8 cellular contexts compared by ENCODE assay signal in genomic region chr16:58494981-58495860, GRCh38. TPM values are rescaled to one million over a fixed set of nuclear protein-coding genes. Genes with fewer than 3 reads are reported as not detected.
DNase-seq lines count a peak whose midpoint lies in the region; ATAC-seq and TF ChIP-seq lines count a peak whose summit lies in the region.

No MANE protein-coding gene starts in this region.

- TF ChIP-seq CTCF in nephron (IDR thresholded peaks at IDR 0.05; ENCODE audit: unreplicated experiment in 3 of 3), result peak; percentile 41 to 52 (median 48)
- peak in 1 of 2 experiments; percentile 32 for TF ChIP-seq CTCF in tibial artery (IDR thresholded peaks at IDR 0.05)

- H3K9me3 Mint-ChIP-seq in CD8-positive, alpha-beta memory T cell, result no peaks in the 10 kb centered on the region
- no peaks in the 10 kb centered on the region for H3K9me3 Mint-ChIP-seq in activated T-cell treated with anti-CD3 and anti-CD28 coated beads, Interleukin-2, amount 50 U/mL, for 4 hours
- no peaks in the 10 kb centered on the region for H3K9me3 Mint-ChIP-seq in nephron

- H3K4me1 Mint-ChIP-seq in CD8-positive, alpha-beta memory T cell, result peaks cover 4 to 14% (median 13%) of the 10 kb centered on the region in 3 donors
- no peaks in the 10 kb centered on the region for H3K4me1 Mint-ChIP-seq in activated T-cell treated with anti-CD3 and anti-CD28 coated beads, Interleukin-2, amount 50 U/mL, for 4 hours (ENCODE audit: low read depth)
- peaks cover 23% of the 10 kb centered on the region for H3K4me1 Mint-ChIP-seq in nephron

- POLR2A ChIA-PET in CD8-positive, alpha-beta memory T cell (lab: Charles Lee), result no interaction called here

- intact Hi-C loops in tibial artery (cut with DNase I; ENCODE audit: low total_unique reads), result no loop called here

- H3K36me3 Mint-ChIP-seq in CD8-positive, alpha-beta memory T cell, result no peaks in the 10 kb centered on the region
- H3K36me3 Mint-ChIP-seq in activated T-cell treated with anti-CD3 and anti-CD28 coated beads, Interleukin-2, amount 50 U/mL, for 4 hours (ENCODE audit: insufficient read depth), result no peaks in the 10 kb centered on the region
- no peaks in the 10 kb centered on the region for H3K36me3 Mint-ChIP-seq in nephron (ENCODE audit: low read depth)

- no peaks in the 10 kb centered on the region for H3K9me3 ChIP-seq in CD8-positive, alpha-beta memory T cell (ENCODE audit: low read length)
- H3K9me3 ChIP-seq in tibial artery, result no peaks in the 10 kb centered on the region

- H3K4me1 ChIP-seq in CD8-positive, alpha-beta memory T cell (ENCODE audit: insufficient read depth, low read length), result peaks cover 4% of the 10 kb centered on the region
- peaks cover 0 to 13% (median 5%) of the 10 kb centered on the region in 4 donors for H3K4me1 ChIP-seq in tibial artery

- CTCF ChIA-PET in CD8-positive, alpha-beta memory T cell (lab: Charles Lee), result interaction anchor here (1.0 to 2.9 kb wide), 3 partner anchors 16 to 596 kb away, joined by 3 to 9 read pairs (median 5); no protein-coding TSS in a partner anchor

- peaks cover 13 to 37% of the 10 kb centered on the region in 2 donors for H3K27me3 Mint-ChIP-seq in CD8-positive, alpha-beta memory T cell
- H3K27me3 Mint-ChIP-seq in activated T-cell treated with anti-CD3 and anti-CD28 coated beads, Interleukin-2, amount 50 U/mL, for 4 hours (ENCODE audit: low read depth), result peaks cover 8% of the 10 kb centered on the region
- H3K27me3 Mint-ChIP-seq in nephron (ENCODE audit: low read depth), result peaks cover 32% of the 10 kb centered on the region

- peak in 4 of 5 donors; percentile 15 to 65 (median 30) for DNase-seq in CD8-positive, alpha-beta memory T cell
- DNase-seq in HT1080 (ENCODE audit: low read depth), result peak; percentile 97
- DNase-seq in NOMO-1 (lab: John Stamatoyannopoulos, UW; ENCODE audit: unreplicated experiment in 2 of 2), result peak; percentile 30 to 55
- DNase-seq in activated T-cell treated with anti-CD3 and anti-CD28 coated beads, Interleukin-2, amount 50 U/mL, for 4 hours, result peak; percentile 48
- DNase-seq in fibroblast of the conjunctiva (ENCODE audit: low read depth), result peak; percentile 96
- DNase-seq in tibial artery, result peak; percentile 64 to 77

- no peaks in the 10 kb centered on the region for H3K27me3 ChIP-seq in CD8-positive, alpha-beta memory T cell (ENCODE audit: insufficient read depth, low read length, poor library complexity, severe bottlenecking)
- peaks cover 0 to 9% of the 10 kb centered on the region in 2 donors for H3K27me3 ChIP-seq in tibial artery

- peak overlapping the region in 3 of 8 donors; percentile 11 to 78 (median 22) for H3K27ac Mint-ChIP-seq in CD8-positive, alpha-beta memory T cell
- peak overlapping the region; percentile 78 to 90 (median 87) for H3K27ac Mint-ChIP-seq in nephron

- H3K4me3 ChIP-seq in CD8-positive, alpha-beta memory T cell (ENCODE audit: low read length), result no peak overlapping the region
- H3K4me3 ChIP-seq in tibial artery, result peak overlapping the region in 1 of 2 donors; percentile 24

- ATAC-seq in GM21367 (IDR thresholded peaks at IDR 0.05; ENCODE audit: unreplicated experiment), result peak; percentile 72
- ATAC-seq in activated T-cell treated with anti-CD3 and anti-CD28 coated beads, Interleukin-2, amount 50 U/mL, for 4 hours, result peak; percentile 71 to 85

- no peaks in the 10 kb centered on the region for H3K36me3 ChIP-seq in CD8-positive, alpha-beta memory T cell (ENCODE audit: insufficient read depth, low read length)
- no peaks in the 10 kb centered on the region for H3K36me3 ChIP-seq in tibial artery

- peak overlapping the region in 1 of 7 donors; percentile 68 for H3K4me3 Mint-ChIP-seq in CD8-positive, alpha-beta memory T cell
- no peak overlapping the region for H3K4me3 Mint-ChIP-seq in activated T-cell treated with anti-CD3 and anti-CD28 coated beads, Interleukin-2, amount 50 U/mL, for 4 hours
- H3K4me3 Mint-ChIP-seq in nephron, result peak overlapping the region; percentile 21 to 54 (median 47)

- H3K27ac ChIP-seq in CD8-positive, alpha-beta memory T cell (ENCODE audit: low read depth, low read length), result no peak overlapping the region
- no peak overlapping the region for H3K27ac ChIP-seq in tibial artery

RNA-seq across cellular contexts. Expression of gene NDRG4, which starts 4.7 kb away (rescaled TPM):
- 1 to 10 TPM; 1.6 to 2.4 TPM for total RNA-seq in CD8-positive, alpha-beta memory T cell
- polyA plus RNA-seq in CD8-positive, alpha-beta memory T cell, result 0.63 TPM
- total RNA-seq in HT1080 (2014; rRNA removed; shearing (Covaris generic)), result 4.6 and 8.8 TPM in 2 replicates
- polyA plus RNA-seq in HT1080 (2015; cell fraction: cytosol; rRNA removed), result 3.3 and 4.2 TPM in 2 replicates
- 12.3 and 13.7 TPM in 2 replicates for polyA plus RNA-seq in HT1080 (2015; cell fraction: nucleus; rRNA removed)
- total RNA-seq in activated T-cell treated with anti-CD3 and anti-CD28 coated beads, Interleukin-2, amount 50 U/mL, for 4 hours, result under 1 TPM; 0.54 to 0.91 (median 0.84) TPM

RNA-seq across cellular contexts. Expression of gene SETD6, which starts 20.1 kb away (rescaled TPM):
- total RNA-seq in CD8-positive, alpha-beta memory T cell, result 10 to 100 TPM; 23.8 to 24.9 TPM
- polyA plus RNA-seq in CD8-positive, alpha-beta memory T cell, result 10.5 TPM
- total RNA-seq in HT1080 (2014; rRNA removed; shearing (Covaris generic)), result 21.9 and 26.9 TPM in 2 replicates
- polyA plus RNA-seq in HT1080 (2015; cell fraction: cytosol; rRNA removed), result 15.3 and 17.2 TPM in 2 replicates
- polyA plus RNA-seq in HT1080 (2015; cell fraction: nucleus; rRNA removed), result 98.7 and 105 TPM in 2 replicates
- 10 to 100 TPM; 31.7 to 36.5 (median 33.3) TPM for total RNA-seq in activated T-cell treated with anti-CD3 and anti-CD28 coated beads, Interleukin-2, amount 50 U/mL, for 4 hours

Comparison
In these comparisons a context has a peak if more than half of its experiments do, and no peak if none do; other contexts are left out.
1. DNase-seq: peak in every context shown above with its lines; median percentile 97 in HT1080; 96 in fibroblast of the conjunctiva; 70 in tibial artery; 48 in activated T-cell treated with anti-CD3 and anti-CD28 coated beads, Interleukin-2, amount 50 U/mL, for 4 hours; 42 in NOMO-1; 30 in CD8-positive, alpha-beta memory T cell.